In genomic region chr12:110641512-110641911, GRCh38 we compare ENCODE assay signal across 14 cellular contexts. TPM values are rescaled to one million over a fixed set of nuclear protein-coding genes. Genes with fewer than 3 reads are reported as not detected.
DNase-seq lines count a peak whose midpoint lies in the region; TF ChIP-seq lines count a peak whose summit lies in the region.
"Had no signal": no experiment of that assay in that cellular context is flagged by ENCODE, and none has a peak within 500 bp of the region (broad histone marks: within the 10 kb centered on the region; RNA-seq: fewer than 3 reads in every experiment).

No MANE protein-coding gene starts in this region.

- H3K27ac ChIP-seq in OCI-LY7 (ENCODE audit: low read depth, low read length, poor library complexity, severe bottlenecking) (no peak overlapping the region), Karpas-422 (ENCODE audit: low read length) (no peak overlapping the region)

- no peaks in the 10 kb centered on the region for H4K20me1 ChIP-seq in OCI-LY7 (ENCODE audit: insufficient read depth, low read length)
- H4K20me1 ChIP-seq in Karpas-422 (ENCODE audit: insufficient read depth, low read depth, low read length) = no peaks in the 10 kb centered on the region

- DNase-seq in BE2C = peak; percentile 40
- DNase-seq in OCI-LY7 (ENCODE audit: low spot score) = no peak
- peak; percentile 45 for DNase-seq in fibroblast of pulmonary artery (ENCODE audit: low read depth)
- peak; percentile 45 for DNase-seq in non-pigmented ciliary epithelial cell (ENCODE audit: low read depth)
- no peak for DNase-seq in T1000 (lab: John Stamatoyannopoulos, UW)
- DNase-seq in AML-193 (lab: John Stamatoyannopoulos, UW) = no peak
- no peak for DNase-seq in Karpas-422
- DNase-seq in NCI-H146 (lab: John Stamatoyannopoulos, UW) = no peak
- DNase-seq: activated CD4-positive, alpha-beta T cell treated with anti-CD3 and anti-CD28 coated beads, Interleukin-2, amount 10 ng/mL, durations not matched to agents 24 days and 14 days; activated naive CD4-positive, alpha-beta T cell treated with Interleukin-2 at 50 U/mL for 16 hours; hippocampal formation; NCI-H510A treated with DMSO at 0.1 percent for 48 hours; stimulated activated CD4-positive, alpha-beta T cell treated with anti-CD3 and anti-CD28 coated beads, Interleukin-1b, Interleukin-23, amount 100 ng/mL, for 48 hours; stimulated activated naive CD8-positive, alpha-beta T cell treated with anti-CD3 and anti-CD28 coated beads, Interleukin-15, amount 100 ng/mL, for 72 hours had no signal

- H3K4me3 ChIP-seq in BE2C (ENCODE audit: low read depth, low read length) (no peak overlapping the region), OCI-LY7 (ENCODE audit: low read depth, low read length, poor library complexity, severe bottlenecking) (no peak overlapping the region), fibroblast of pulmonary artery (replicated peaks; ENCODE audit: low read depth, low read length) (no peak overlapping the region), Karpas-422 (ENCODE audit: low read length) (no peak overlapping the region)

- H3K4me2 ChIP-seq in OCI-LY7 (ENCODE audit: low read length) = peak overlapping the region; percentile 31; the same call in 1 of the 2 replicates
- no peak overlapping the region for H3K4me2 ChIP-seq in Karpas-422 (ENCODE audit: low read depth, low read length, poor library complexity, severe bottlenecking)

- H3K4me1 ChIP-seq in BE2C (no peaks in the 10 kb centered on the region), OCI-LY7 (ENCODE audit: insufficient read depth, low read length, poor library complexity, severe bottlenecking) (peaks cover 49% of the 10 kb centered on the region), Karpas-422 (ENCODE audit: low read length) (peaks cover 15% of the 10 kb centered on the region)

- no peaks in the 10 kb centered on the region for H3K36me3 ChIP-seq in BE2C
- H3K36me3 ChIP-seq in OCI-LY7 (ENCODE audit: insufficient read depth, low read length) = no peaks in the 10 kb centered on the region
- no peaks in the 10 kb centered on the region for H3K36me3 ChIP-seq in Karpas-422 (ENCODE audit: insufficient read depth, low read length)

- TF ChIP-seq CTCF in BE2C (IDR thresholded peaks at IDR 0.05; ENCODE audit: low read depth, low read length) (no peak), OCI-LY7 (conservative IDR thresholded peaks at IDR 0.05; ENCODE audit: low read length) (no peak), fibroblast of pulmonary artery (IDR thresholded peaks at IDR 0.05; ENCODE audit: low read length, missing control alignments) (no peak)

- CTCF ChIA-PET in OCI-LY7 (lab: Charles Lee; ENCODE audit: unreplicated experiment) = interaction anchor here (0.6 kb wide), 1 partner anchor 132 kb away, joined by 3 read pairs; no protein-coding TSS in a partner anchor

- H3K9me2 ChIP-seq in OCI-LY7 (ENCODE audit: insufficient read depth, low read length) = no peaks in the 10 kb centered on the region
- H3K9me2 ChIP-seq in Karpas-422 (replicated peaks; ENCODE audit: insufficient read depth, low read length) = no peaks in the 10 kb centered on the region

- no peaks in the 10 kb centered on the region for H3K27me3 ChIP-seq in BE2C
- H3K27me3 ChIP-seq in Karpas-422 (ENCODE audit: low read length) = no peaks in the 10 kb centered on the region

- BruUV-seq in OCI-LY7 (replicated peaks; lab: Mats Ljungman, UMichigan) = no TSS peak

- H2AFZ ChIP-seq in OCI-LY7 (ENCODE audit: low read length) (no peak overlapping the region), Karpas-422 (ENCODE audit: low read length) (no peak overlapping the region)

- POLR2A ChIA-PET in OCI-LY7 (lab: Charles Lee) = interaction anchor here (1.6 to 2.1 kb wide), 2 partner anchors 9 to 13 kb away, joined by 7 to 8 read pairs; no protein-coding TSS in a partner anchor

- intact Hi-C loops in OCI-LY7 (cut with micrococcal nuclease; ENCODE audit: unreplicated experiment) = no loop called here

- H3K9ac ChIP-seq in Karpas-422 (ENCODE audit: low read length) = no peak overlapping the region

- H3K9me3 ChIP-seq in BE2C (no peaks in the 10 kb centered on the region), OCI-LY7 (ENCODE audit: low read length) (no peaks in the 10 kb centered on the region), Karpas-422 (ENCODE audit: low read length) (no peaks in the 10 kb centered on the region)

- H3K79me2 ChIP-seq in OCI-LY7 (ENCODE audit: insufficient read depth, low read depth, low read length) (no peaks in the 10 kb centered on the region), Karpas-422 (ENCODE audit: low read length) (no peaks in the 10 kb centered on the region)

RNA-seq across cellular contexts. Expression of gene TCTN1, which starts 27.6 kb away (rescaled TPM):
- 17.6 TPM for polyA plus RNA-seq in BE2C (2012; ENCODE audit: insufficient read depth, insufficient read length, low read depth)
- total RNA-seq in OCI-LY7 (2014; rRNA removed; shearing (Covaris generic)) = 4.0 and 8.7 TPM in 2 replicates
- 19.9 and 21.0 TPM in 2 replicates for total RNA-seq in OCI-LY7 (2022)
- 31.0 and 31.3 TPM in 2 replicates for total RNA-seq in Karpas-422 (2014; rRNA removed; shearing (Covaris generic); ENCODE audit: low replicate concordance)

RNA-seq across cellular contexts. Expression of gene HVCN1, which starts 47.4 kb away (rescaled TPM):
- polyA plus RNA-seq in BE2C (2012; ENCODE audit: insufficient read depth, insufficient read length, low read depth) = 3.6 TPM
- total RNA-seq in OCI-LY7 (2014; rRNA removed; shearing (Covaris generic)) = 6.4 and 9.3 TPM in 2 replicates
- total RNA-seq in OCI-LY7 (2022) = 4.5 and 4.9 TPM in 2 replicates
- 5.1 and 11.5 TPM in 2 replicates for total RNA-seq in Karpas-422 (2014; rRNA removed; shearing (Covaris generic); ENCODE audit: low replicate concordance)

RNA-seq across cellular contexts. Expression of gene PPTC7, which starts 58.4 kb away (rescaled TPM):
- polyA plus RNA-seq in BE2C (2012; ENCODE audit: insufficient read depth, insufficient read length, low read depth) = 13.8 TPM
- total RNA-seq in OCI-LY7 (2014; rRNA removed; shearing (Covaris generic)) = 8.3 and 11.4 TPM in 2 replicates
- total RNA-seq in OCI-LY7 (2022) = 29.7 and 30.6 TPM in 2 replicates
- 16.1 and 27.4 TPM in 2 replicates for total RNA-seq in Karpas-422 (2014; rRNA removed; shearing (Covaris generic); ENCODE audit: low replicate concordance)

Comparison
In these comparisons a context has a peak if more than half of its experiments do, and no peak if none do; other contexts are left out.
1. DNase-seq: peak in BE2C (single experiment), fibroblast of pulmonary artery (single experiment) and non-pigmented ciliary epithelial cell (single experiment); none in OCI-LY7 (single experiment), T1000 (single experiment), AML-193 (0 of 2), Karpas-422 (single experiment) and NCI-H146 (single experiment).